ENCODE assay signal across 17 cellular contexts in the genomic region with DNA sequence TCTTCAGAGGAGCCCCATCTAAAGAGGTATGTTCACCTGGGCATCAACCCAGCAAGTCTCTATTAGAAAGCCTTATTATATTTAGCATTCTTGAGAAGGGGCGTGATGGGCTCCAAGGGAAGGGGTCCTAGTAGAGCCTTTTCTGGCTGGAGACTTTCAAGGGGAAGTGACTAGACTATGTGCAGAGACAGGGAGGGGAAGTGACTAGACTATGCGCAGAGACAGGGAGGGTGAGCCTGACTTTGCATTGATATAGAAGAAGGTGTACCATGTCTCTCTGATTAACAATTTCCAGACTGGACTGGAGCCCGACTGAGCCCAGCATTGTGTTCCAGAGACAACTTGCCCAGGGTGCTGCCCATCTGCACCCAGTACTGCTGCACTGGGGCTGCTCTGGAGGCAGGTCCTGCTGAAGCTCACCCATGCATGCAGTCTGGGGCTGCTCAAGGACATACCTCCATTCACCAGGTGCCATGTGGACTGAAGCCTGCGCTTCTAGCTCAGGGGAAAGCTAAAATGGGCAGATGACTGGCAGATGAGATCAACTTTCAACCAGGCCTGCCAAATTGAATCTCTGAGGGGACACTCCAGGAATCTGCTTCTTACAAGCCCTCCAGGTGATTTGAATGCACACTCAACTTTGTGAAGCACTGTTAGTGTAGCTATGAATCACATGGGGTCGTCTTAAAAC.
DNase-seq lines count a peak whose midpoint lies in the region; TF ChIP-seq lines count a peak whose summit lies in the region.
"Had no signal": no experiment of that assay in that cellular context is flagged by ENCODE, and none has a peak within 500 bp of the region (broad histone marks: within the 10 kb centered on the region; RNA-seq: fewer than 3 reads in every experiment).

No MANE protein-coding gene starts in this region.

- H3K36me3 Mint-ChIP-seq in H9 (ENCODE audit: insufficient read depth in 1 of 3, low read depth in 3 of 3), result peaks cover 15 to 26% (median 23%) of the 10 kb centered on the region in 3 experiments; a peak in 6 of 7 replicates
- peaks cover 45% of the 10 kb centered on the region for H3K36me3 Mint-ChIP-seq in nephron progenitor cell (ENCODE audit: low read depth)
- H3K36me3 Mint-ChIP-seq in type B pancreatic cell, result peaks cover 38% of the 10 kb centered on the region

- no peak overlapping the region for H3K27ac ChIP-seq in H9 (ENCODE audit: insufficient read length, low read depth, low read length)
- H3K27ac ChIP-seq: right lobe of liver, tibial nerve had no signal

- no peak overlapping the region for H2AK5ac ChIP-seq in H9 (ENCODE audit: insufficient read length, low read length)

- no peaks in the 10 kb centered on the region for H3K27me3 ChIP-seq in H9 (ENCODE audit: insufficient read depth, low read length)
- H3K27me3 ChIP-seq: right lobe of liver, tibial nerve had no signal

- no peak overlapping the region for H3K23ac ChIP-seq in H9 (ENCODE audit: insufficient read length, low read depth, low read length)

- no peaks in the 10 kb centered on the region for H3K27me3 Mint-ChIP-seq in H9 (ENCODE audit: low read depth)
- H3K27me3 Mint-ChIP-seq in nephron progenitor cell (ENCODE audit: low read depth, poor library complexity), result no peaks in the 10 kb centered on the region
- no peaks in the 10 kb centered on the region for H3K27me3 Mint-ChIP-seq in type B pancreatic cell

- no peak overlapping the region for H2BK5ac ChIP-seq in H9 (ENCODE audit: insufficient read length, low read length)

- H3K4me3 Mint-ChIP-seq in H9 (no peak overlapping the region), nephron progenitor cell (no peak overlapping the region), type B pancreatic cell (no peak overlapping the region)

- no peak overlapping the region for H2BK15ac ChIP-seq in H9 (ENCODE audit: low read depth, low read length)

- H4K91ac ChIP-seq in H9 (ENCODE audit: insufficient read length, low read depth, low read length), result no peak overlapping the region

- H3K4me1 ChIP-seq in H9 (ENCODE audit: insufficient read depth, low read length), result peaks cover 5% of the 10 kb centered on the region
- H3K4me1 ChIP-seq: right lobe of liver had no signal

- no peak overlapping the region for H2BK120ac ChIP-seq in H9 (ENCODE audit: low read depth, low read length, poor library complexity, severe bottlenecking)

- peak overlapping the region in 2 of 3 experiments; percentile 56 to 76; a peak in 5 of 7 replicates for H3K27ac Mint-ChIP-seq in H9
- peak overlapping the region; percentile 33 for H3K27ac Mint-ChIP-seq in nephron progenitor cell
- no peak overlapping the region for H3K27ac Mint-ChIP-seq in type B pancreatic cell

- H2AFZ ChIP-seq in H9 (ENCODE audit: low read length), result no peak overlapping the region

- no peaks in the 10 kb centered on the region for H3K79me1 ChIP-seq in H9 (ENCODE audit: insufficient read depth, low read depth, low read length, poor library complexity, severe bottlenecking)

- H3K4me1 Mint-ChIP-seq in H9, result peaks cover 33 to 37% of the 10 kb centered on the region in 2 experiments
- peaks cover 9% of the 10 kb centered on the region for H3K4me1 Mint-ChIP-seq in nephron progenitor cell
- H3K4me1 Mint-ChIP-seq in type B pancreatic cell (ENCODE audit: unreplicated experiment), result peaks cover 15% of the 10 kb centered on the region

- no peak overlapping the region for H3T11ph ChIP-seq in H9 (ENCODE audit: low read length)

- H3K9me3 Mint-ChIP-seq in H9, result no peaks in the 10 kb centered on the region
- H3K9me3 Mint-ChIP-seq in nephron progenitor cell, result no peaks in the 10 kb centered on the region
- H3K9me3 Mint-ChIP-seq in type B pancreatic cell, result peaks cover 13% of the 10 kb centered on the region

- TF ChIP-seq CTCF in H9 (conservative IDR thresholded peaks at IDR 0.05) (no peak), nephron progenitor cell (IDR thresholded peaks at IDR 0.05) (no peak), type B pancreatic cell (conservative IDR thresholded peaks at IDR 0.05) (no peak)

- no peak overlapping the region for H3K9ac ChIP-seq in H9 (ENCODE audit: extremely low read depth, insufficient read length, low read length)

- H3K56ac ChIP-seq in H9 (ENCODE audit: insufficient read length, low read depth, low read length), result no peak overlapping the region

- H3K18ac ChIP-seq in H9 (ENCODE audit: insufficient read length, low read depth, low read length), result no peak overlapping the region

- H3K79me2 ChIP-seq in H9 (ENCODE audit: insufficient read depth, low read length), result no peaks in the 10 kb centered on the region

- H4K8ac ChIP-seq in H9 (replicated peaks; ENCODE audit: insufficient read length, low read depth, low read length), result no peak overlapping the region

- H3K23me2 ChIP-seq in H9 (ENCODE audit: insufficient read length, low read depth, low read length, poor library complexity, severe bottlenecking), result peaks cover 3% of the 10 kb centered on the region

- no peak overlapping the region for H2BK12ac ChIP-seq in H9 (ENCODE audit: insufficient read length, low read depth, low read length)

- no peak overlapping the region for H2BK20ac ChIP-seq in H9 (ENCODE audit: low read depth, low read length, poor library complexity, severe bottlenecking)

- no CpG with 5 or more reads among the region's 5 CpGs for WGBS in H9 (ENCODE audit: extremely low coverage, insufficient read length, low lambda C conversion rate)

- H3K9me3 ChIP-seq in H9 (ENCODE audit: control insufficient read depth, low read depth, low read length), result no peaks in the 10 kb centered on the region
- H3K9me3 ChIP-seq: right lobe of liver, tibial nerve had no signal

- DNase-seq in NCI-H524 (lab: John Stamatoyannopoulos, UW) (peak; percentile 20 to 56), NCI-H524 treated with DMSO at 0.1 percent for 48 hours (lab: John Stamatoyannopoulos, UW) (no peak), H9 (no peak), SK-N-DZ (ENCODE audit: low spot score) (peak; percentile 69), nephron progenitor cell (no peak), type B pancreatic cell (ENCODE audit: extremely low spot score, unreplicated experiment) (no peak), T-helper 1 cell (no peak)
- no peak for DNase-seq in stimulated activated naive CD4-positive, alpha-beta T cell (lab: John Stamatoyannopoulos, UW)
- DNase-seq: activated CD4-positive, alpha-beta T cell treated with anti-CD3 and anti-CD28 coated beads, Interleukin-2, amount 50 U/mL, for 48 hours; anterior cingulate cortex; COR-L47; MM.1S; nucleus accumbens; right lobe of liver; stimulated activated CD4-positive, alpha-beta T cell treated with anti-CD3 and anti-CD28 coated beads, Interleukin-4, amount 100 ng/mL, for 1 hour; T-helper 9 cell had no signal

- no peak overlapping the region for H4K5ac ChIP-seq in H9 (ENCODE audit: insufficient read length, low read depth, low read length)

- no peak overlapping the region for H3K14ac ChIP-seq in H9 (ENCODE audit: insufficient read depth, low read length)

- no peak overlapping the region for H3K4me2 ChIP-seq in H9 (ENCODE audit: insufficient read depth, insufficient read length, low read length)

- no peaks in the 10 kb centered on the region for H4K20me1 ChIP-seq in H9 (ENCODE audit: control insufficient read depth, insufficient read depth, insufficient read length)

- no peak overlapping the region for H3K4ac ChIP-seq in H9 (ENCODE audit: low read depth, low read length)

Comparison
In these comparisons a context has a peak if more than half of its experiments do, and no peak if none do; other contexts are left out.
1. DNase-seq: peak in NCI-H524 (2 of 2) and SK-N-DZ (single experiment); none in NCI-H524 treated with DMSO at 0.1 percent for 48 hours (single experiment), H9 (single experiment), nephron progenitor cell (single experiment), type B pancreatic cell (single experiment), stimulated activated naive CD4-positive, alpha-beta T cell (0 of 6) and T-helper 1 cell (0 of 5).